2 cellular contexts compared by ENCODE assay signal in genomic region chr1:66929691-66929998, GRCh38.
TF ChIP-seq lines count a peak whose summit lies in the region.

No MANE protein-coding gene starts in this region.

TF ChIP-seq in SK-N-SH, 30 proteins besides CTCF, POLR2A, EP300 and RAD21 (continued from another document):
- TF ChIP-seq, protein P1, sequence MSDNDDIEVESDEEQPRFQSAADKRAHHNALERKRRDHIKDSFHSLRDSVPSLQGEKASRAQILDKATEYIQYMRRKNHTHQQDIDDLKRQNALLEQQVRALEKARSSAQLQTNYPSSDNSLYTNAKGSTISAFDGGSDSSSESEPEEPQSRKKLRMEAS (IDR thresholded peaks at IDR 0.05; ENCODE audit: low read depth) = 0 out of 2 replicates have a peak, but pooled peaks have one; percentile 57

TF ChIP-seq in SK-N-SH treated with all-trans-retinoic acid at 6 μM for 48 hours, 23 proteins besides CTCF, POLR2A, EP300 and RAD21:
- no peak for TF ChIP-seq POU6F1 (CRISPR knock-in tag; IDR thresholded peaks at IDR 0.05; ENCODE audit: borderline replicate concordance, low read depth)
- no peak for TF ChIP-seq ZNF565 (CRISPR knock-in tag; conservative IDR thresholded peaks at IDR 0.05; ENCODE audit: low read depth)
- no peak for TF ChIP-seq RARB (CRISPR knock-in tag; IDR thresholded peaks at IDR 0.05)
- no peak for TF ChIP-seq BACH2 (CRISPR knock-in tag; IDR thresholded peaks at IDR 0.05; ENCODE audit: borderline replicate concordance)
- TF ChIP-seq PPARA (CRISPR knock-in tag; IDR thresholded peaks at IDR 0.05; ENCODE audit: borderline replicate concordance) = no peak
- no peak for TF ChIP-seq GLIS3 (CRISPR knock-in tag; IDR thresholded peaks at IDR 0.05)
- TF ChIP-seq ESRRG (CRISPR knock-in tag; IDR thresholded peaks at IDR 0.05) = no peak
- TF ChIP-seq TOX (CRISPR knock-in tag; IDR thresholded peaks at IDR 0.05; ENCODE audit: borderline replicate concordance) = no peak
- TF ChIP-seq TCF4 (CRISPR knock-in tag; IDR thresholded peaks at IDR 0.05; ENCODE audit: borderline replicate concordance) = no peak
- TF ChIP-seq ZFP3 (CRISPR knock-in tag; IDR thresholded peaks at IDR 0.05) = no peak
- TF ChIP-seq, protein P2, sequence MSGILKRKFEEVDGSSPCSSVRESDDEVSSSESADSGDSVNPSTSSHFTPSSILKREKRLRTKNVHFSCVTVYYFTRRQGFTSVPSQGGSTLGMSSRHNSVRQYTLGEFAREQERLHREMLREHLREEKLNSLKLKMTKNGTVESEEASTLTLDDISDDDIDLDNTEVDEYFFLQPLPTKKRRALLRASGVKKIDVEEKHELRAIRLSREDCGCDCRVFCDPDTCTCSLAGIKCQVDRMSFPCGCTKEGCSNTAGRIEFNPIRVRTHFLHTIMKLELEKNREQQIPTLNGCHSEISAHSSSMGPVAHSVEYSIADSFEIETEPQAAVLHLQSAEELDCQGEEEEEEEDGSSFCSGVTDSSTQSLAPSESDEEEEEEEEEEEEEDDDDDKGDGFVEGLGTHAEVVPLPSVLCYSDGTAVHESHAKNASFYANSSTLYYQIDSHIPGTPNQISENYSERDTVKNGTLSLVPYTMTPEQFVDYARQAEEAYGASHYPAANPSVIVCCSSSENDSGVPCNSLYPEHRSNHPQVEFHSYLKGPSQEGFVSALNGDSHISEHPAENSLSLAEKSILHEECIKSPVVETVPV (CRISPR knock-in tag; IDR thresholded peaks at IDR 0.05) = no peak
- no peak for TF ChIP-seq ZNF8 (CRISPR knock-in tag; IDR thresholded peaks at IDR 0.05)
- TF ChIP-seq CREB5 (CRISPR knock-in tag; IDR thresholded peaks at IDR 0.05; ENCODE audit: low read depth) = no peak
- TF ChIP-seq ZFP30 (CRISPR knock-in tag; IDR thresholded peaks at IDR 0.05) = no peak
